In the genomic region with DNA sequence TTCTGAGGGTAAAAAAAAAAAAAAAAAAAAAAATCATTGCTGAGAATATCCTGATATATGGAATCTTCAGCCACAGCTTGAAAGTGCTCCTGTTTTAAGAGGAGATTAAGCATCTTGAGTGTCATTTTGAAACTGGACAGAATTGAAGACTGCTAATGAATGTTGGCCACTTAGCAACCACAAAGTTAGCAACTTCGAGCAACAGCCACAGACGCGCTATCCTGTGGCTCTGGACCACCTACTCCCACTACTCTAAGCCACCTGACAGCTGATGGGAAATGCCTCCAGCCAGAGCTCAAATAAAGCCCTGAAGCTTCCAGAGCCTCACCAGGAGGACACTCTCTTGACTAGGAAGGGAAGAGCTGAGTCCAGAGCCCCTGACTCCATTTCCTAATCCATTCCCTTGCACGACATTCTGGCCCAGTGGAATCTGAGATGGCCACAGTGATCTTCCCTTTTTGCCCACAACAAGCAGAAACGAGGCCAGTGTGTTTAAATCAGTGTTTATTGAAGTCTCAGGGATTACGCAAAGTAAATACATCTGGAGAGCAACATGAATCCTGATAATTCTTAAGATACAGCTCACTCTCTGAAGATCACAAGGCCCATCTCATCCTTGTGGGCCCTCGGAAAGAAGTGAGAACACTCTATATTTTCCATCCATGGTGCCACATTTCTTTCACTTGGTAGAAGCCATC, we compare ENCODE assay signal across 1 cellular context.
TF ChIP-seq lines count a peak whose summit lies in the region.

No MANE protein-coding gene starts in this region.

TF ChIP-seq in GM12878, 131 proteins besides CTCF, POLR2A, EP300 and RAD21:
- TF ChIP-seq ZNF24 (IDR thresholded peaks at IDR 0.05) (no peak), NFYA (IDR thresholded peaks at IDR 0.05; ENCODE audit: borderline replicate concordance, low read depth, low read length) (no peak), MTA2 (IDR thresholded peaks at IDR 0.05; ENCODE audit: low read depth) (peak; percentile 52; the same call in 1 of the 2 replicates)
